In the genomic region with DNA sequence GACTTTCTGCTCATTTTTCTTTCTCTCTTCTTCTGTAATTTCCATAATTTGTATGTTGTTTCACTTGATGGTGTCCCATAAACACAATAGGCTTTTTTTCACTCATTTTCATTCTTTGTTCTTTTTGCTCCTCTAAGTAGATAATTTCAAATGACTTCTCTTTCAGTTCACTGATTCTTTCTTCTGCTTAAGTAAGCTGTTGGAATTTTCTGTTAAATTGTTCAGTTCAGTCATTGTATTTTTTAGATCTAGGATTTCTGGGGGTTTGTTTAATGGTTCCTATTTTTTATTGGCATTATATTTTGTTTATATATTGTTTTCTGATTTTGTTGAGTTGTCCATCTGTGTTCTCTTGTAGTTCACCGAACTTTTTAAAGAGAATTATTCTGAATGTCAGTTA, we compare ENCODE assay signal across 28 cellular contexts. TPM values are rescaled to one million over a fixed set of nuclear protein-coding genes. Genes with fewer than 3 reads are reported as not detected.
DNase-seq lines count a peak whose midpoint lies in the region; ATAC-seq and TF ChIP-seq lines count a peak whose summit lies in the region.
"Had no signal": no experiment of that assay in that cellular context is flagged by ENCODE, and none has a peak within 500 bp of the region (broad histone marks: within the 10 kb centered on the region; RNA-seq: fewer than 3 reads in every experiment).

No MANE protein-coding gene starts in this region.

- H3K36me3 Mint-ChIP-seq in activated naive CD4-positive, alpha-beta T cell treated with anti-CD3 and anti-CD28 coated beads for 36 hours (ENCODE audit: low read depth) = peaks cover 55% of the 10 kb centered on the region
- H3K36me3 Mint-ChIP-seq in activated naive CD8-positive, alpha-beta T cell treated with anti-CD3 and anti-CD28 coated beads for 36 hours = peaks cover 82% of the 10 kb centered on the region
- peaks cover 55% of the 10 kb centered on the region for H3K36me3 Mint-ChIP-seq in natural killer cell treated with Interleukin-12 subunit alpha and Interleukin-12 subunit beta and Interleukin-15 and Interleukin-18, amount 100 ng/mL, for 72 hours

- no peaks in the 10 kb centered on the region for H3K9me3 ChIP-seq in HEK293 (ENCODE audit: control insufficient read depth, insufficient read depth, low read depth, low read length)
- H3K9me3 ChIP-seq: vagina had no signal

- no peaks in the 10 kb centered on the region for H3K36me3 ChIP-seq in HEK293 (ENCODE audit: control insufficient read depth in 2 of 2, insufficient read depth in 1 of 2, low read length in 2 of 2)

- H3K4me3 Mint-ChIP-seq in activated naive CD4-positive, alpha-beta T cell treated with anti-CD3 and anti-CD28 coated beads for 36 hours = no peak overlapping the region
- H3K4me3 Mint-ChIP-seq in activated naive CD8-positive, alpha-beta T cell treated with anti-CD3 and anti-CD28 coated beads for 36 hours = no peak overlapping the region
- H3K4me3 Mint-ChIP-seq in natural killer cell treated with Interleukin-12 subunit alpha and Interleukin-12 subunit beta and Interleukin-15 and Interleukin-18, amount 100 ng/mL, for 72 hours = no peak overlapping the region

- no peak overlapping the region for H3K27ac ChIP-seq in HEK293 (ENCODE audit: extremely low read depth, low read depth, low read length)
- H3K27ac ChIP-seq: brain microvascular endothelial cell, esophagus muscularis mucosa, PC-9, tibial artery, vagina had no signal

- no peak overlapping the region for H3K4me3 ChIP-seq in HEK293 (ENCODE audit: low read depth, low read length)
- H3K4me3 ChIP-seq: esophagus muscularis mucosa, PC-9, tibial artery, vagina had no signal

- POLR2A ChIA-PET in HEK293 (lab: Yijun Ruan, JAX) = no interaction called here

- no peak for DNase-seq in activated naive CD4-positive, alpha-beta T cell treated with anti-CD3 and anti-CD28 coated beads for 36 hours
- DNase-seq in activated naive CD4-positive, alpha-beta T cell treated with anti-CD3 and anti-CD28 coated beads, Interleukin-2, amount 50 U/mL, for 16 hours = no peak
- no peak for DNase-seq in activated naive CD8-positive, alpha-beta T cell treated with anti-CD3 and anti-CD28 coated beads for 36 hours
- DNase-seq in natural killer cell treated with Interleukin-12 subunit alpha and Interleukin-12 subunit beta and Interleukin-15 and Interleukin-18, amount 100 ng/mL, for 72 hours (ENCODE audit: low spot score) = no peak
- DNase-seq in DMS79 treated with DMSO at 0.1 percent for 48 hours (lab: John Stamatoyannopoulos, UW) (no peak), SKM-1 (lab: John Stamatoyannopoulos, UW; ENCODE audit: unreplicated experiment) (no peak)
- DNase-seq: activated CD4-positive, alpha-beta T cell treated with anti-CD3 and anti-CD28 coated beads for 4 hours; activated CD8-positive, alpha-beta memory T cell treated with anti-CD3 and anti-CD28 coated beads, Interleukin-2, amount 50 U/mL, for 4 hours; activated effector memory CD4-positive, alpha-beta T cell treated with anti-CD3 and anti-CD28 coated beads, Interleukin-2, amount 50 U/mL, for 16 hours; amygdala; COR-L47; head of caudate nucleus; Karpas-422; left ventricle myocardium superior; NCI-H2029; NCI-H526; NK-92 treated with Interleukin-12 subunit alpha and Interleukin-12 subunit beta, amount 100 ng/mL, for 24 hours; nucleus accumbens; PC-9; SK-N-SH; stimulated activated CD8-positive, alpha-beta memory T cell treated with anti-CD3 and anti-CD28 coated beads, Interleukin-4, amount 100 ng/mL, for 48 hours; tibial artery had no signal

- peaks cover 76% of the 10 kb centered on the region for H3K4me1 Mint-ChIP-seq in activated naive CD4-positive, alpha-beta T cell treated with anti-CD3 and anti-CD28 coated beads for 36 hours (ENCODE audit: low read depth)
- peaks cover 65% of the 10 kb centered on the region for H3K4me1 Mint-ChIP-seq in activated naive CD8-positive, alpha-beta T cell treated with anti-CD3 and anti-CD28 coated beads for 36 hours
- peaks cover 59 to 81% of the 10 kb centered on the region in 2 donors for H3K4me1 Mint-ChIP-seq in natural killer cell treated with Interleukin-12 subunit alpha and Interleukin-12 subunit beta and Interleukin-15 and Interleukin-18, amount 100 ng/mL, for 72 hours (ENCODE audit: low read depth in 2 of 2)

- intact Hi-C loops in activated naive CD4-positive, alpha-beta T cell treated with anti-CD3 and anti-CD28 coated beads for 36 hours (cut with micrococcal nuclease) = loop anchor here (5.0 kb wide), 1 partner anchor 446 kb away; no protein-coding TSS in a partner anchor

- TF ChIP-seq CTCF in HEK293 (tag by site-specific recombination; IDR thresholded peaks at IDR 0.05) = no peak

- no peaks in the 10 kb centered on the region for H3K27me3 Mint-ChIP-seq in activated naive CD4-positive, alpha-beta T cell treated with anti-CD3 and anti-CD28 coated beads for 36 hours (ENCODE audit: low read depth)
- H3K27me3 Mint-ChIP-seq in activated naive CD8-positive, alpha-beta T cell treated with anti-CD3 and anti-CD28 coated beads for 36 hours = no peaks in the 10 kb centered on the region
- no peaks in the 10 kb centered on the region for H3K27me3 Mint-ChIP-seq in natural killer cell treated with Interleukin-12 subunit alpha and Interleukin-12 subunit beta and Interleukin-15 and Interleukin-18, amount 100 ng/mL, for 72 hours
- H3K27me3 Mint-ChIP-seq: progenitor cell of endocrine pancreas had no signal

- H3K27ac Mint-ChIP-seq in activated naive CD4-positive, alpha-beta T cell treated with anti-CD3 and anti-CD28 coated beads for 36 hours = peak overlapping the region; percentile 28
- H3K27ac Mint-ChIP-seq in activated naive CD8-positive, alpha-beta T cell treated with anti-CD3 and anti-CD28 coated beads for 36 hours = peak overlapping the region; percentile 5
- H3K27ac Mint-ChIP-seq in natural killer cell treated with Interleukin-12 subunit alpha and Interleukin-12 subunit beta and Interleukin-15 and Interleukin-18, amount 100 ng/mL, for 72 hours = peak overlapping the region; percentile 19 to 36
- H3K27ac Mint-ChIP-seq: progenitor cell of endocrine pancreas had no signal

- no peak for ATAC-seq in natural killer cell treated with Interleukin-12 subunit alpha and Interleukin-12 subunit beta and Interleukin-15 and Interleukin-18, amount 100 ng/mL, for 72 hours
- ATAC-seq: left ventricle myocardium superior, sciatic nerve had no signal

- CTCF ChIA-PET in activated naive CD4-positive, alpha-beta T cell treated with anti-CD3 and anti-CD28 coated beads for 36 hours (lab: Charles Lee) = interaction anchor here (0.7 kb wide), 1 partner anchor 282 kb away, joined by 3 read pairs; no protein-coding TSS in a partner anchor
- CTCF ChIA-PET in HEK293 (lab: Yijun Ruan, JAX) = no interaction called here

- peaks cover 29% of the 10 kb centered on the region for H3K9me3 Mint-ChIP-seq in activated naive CD4-positive, alpha-beta T cell treated with anti-CD3 and anti-CD28 coated beads for 36 hours
- peaks cover 44% of the 10 kb centered on the region for H3K9me3 Mint-ChIP-seq in activated naive CD8-positive, alpha-beta T cell treated with anti-CD3 and anti-CD28 coated beads for 36 hours
- H3K9me3 Mint-ChIP-seq in natural killer cell treated with Interleukin-12 subunit alpha and Interleukin-12 subunit beta and Interleukin-15 and Interleukin-18, amount 100 ng/mL, for 72 hours = peaks cover 15% of the 10 kb centered on the region

- H3K4me1 ChIP-seq in HEK293 (ENCODE audit: control insufficient read depth, insufficient read depth, low read length) = no peaks in the 10 kb centered on the region
- H3K4me1 ChIP-seq: tibial artery, vagina had no signal

TF ChIP-seq in HEK293, 187 proteins besides CTCF, POLR2A, EP300 and RAD21:
- TF ChIP-seq ZNF626 (tag by site-specific recombination; IDR thresholded peaks at IDR 0.05) = no peak
- TF ChIP-seq SETDB1 (IDR thresholded peaks at IDR 0.05; ENCODE audit: insufficient read length, low read length) = peak; percentile 84

RNA-seq across cellular contexts. Expression of a gene that starts 19.5 kb away (rescaled TPM):
- 10 to 100 TPM; 41.8 to 44.7 TPM for total RNA-seq in activated naive CD4-positive, alpha-beta T cell treated with anti-CD3 and anti-CD28 coated beads for 36 hours
- 10 to 100 TPM; 36.3 to 38.8 TPM for total RNA-seq in activated naive CD8-positive, alpha-beta T cell treated with anti-CD3 and anti-CD28 coated beads for 36 hours
- total RNA-seq in natural killer cell treated with Interleukin-12 subunit alpha and Interleukin-12 subunit beta and Interleukin-15 and Interleukin-18, amount 100 ng/mL, for 72 hours = 10 to 100 TPM; 36.8 to 54.0 TPM
